ENCODE assay signal across 13 cellular contexts in genomic region chr6:108805611-108806181, GRCh38. TPM values are rescaled to one million over a fixed set of nuclear protein-coding genes. Genes with fewer than 3 reads are reported as not detected.
DNase-seq lines count a peak whose midpoint lies in the region; ATAC-seq, FAIRE-seq and TF ChIP-seq lines count a peak whose summit lies in the region.
"Had no signal": no experiment of that assay in that cellular context is flagged by ENCODE, and none has a peak within 500 bp of the region (broad histone marks: within the 10 kb centered on the region; RNA-seq: fewer than 3 reads in every experiment).

No MANE protein-coding gene starts in this region.

- TF ChIP-seq POLR2A in GM12891 (IDR thresholded peaks at IDR 0.05; ENCODE audit: low read depth, low read length): no peak
- no peak for TF ChIP-seq POLR2A in K562 (conservative IDR thresholded peaks at IDR 0.05)

- H3K9me3 Mint-ChIP-seq in activated naive CD4-positive, alpha-beta T cell treated with anti-CD3 and anti-CD28 coated beads, Interleukin-2, amount 50 U/mL, for 72 hours: no peaks in the 10 kb centered on the region

- no peak overlapping the region for H3K4me2 ChIP-seq in K562 (ENCODE audit: insufficient read depth, low read length)

- FAIRE-seq in GM12891 (lab: Jason Lieb, UNC) (peak; percentile 33), K562 (lab: Jason Lieb, UNC) (no peak)

- H3K4me1 ChIP-seq in K562 (replicated peaks in 1 of 2; ENCODE audit: control insufficient read depth in 2 of 2, insufficient read depth in 2 of 2, low read length in 2 of 2): no peaks in the 10 kb centered on the region

- H3K36me3 Mint-ChIP-seq in activated naive CD4-positive, alpha-beta T cell treated with anti-CD3 and anti-CD28 coated beads, Interleukin-2, amount 50 U/mL, for 72 hours: no peaks in the 10 kb centered on the region

- intact Hi-C loops in K562 (cut with micrococcal nuclease): no loop called here

- no peaks in the 10 kb centered on the region for H3K79me2 ChIP-seq in K562 (ENCODE audit: control insufficient read depth, insufficient read depth, low read length)

- H3K9ac ChIP-seq in K562 (ENCODE audit: insufficient read depth in 1 of 2, low read depth in 2 of 2, low read length in 2 of 2): no peak overlapping the region

- H4K20me1 ChIP-seq in K562 (replicated peaks; ENCODE audit: control insufficient read depth, insufficient read depth, low read length): 0 out of 2 replicates have a peak, but pooled peaks cover 5% of the 10 kb centered on the region

- H3K4me3 ChIP-seq in K562: no peak overlapping the region
- H3K4me3 ChIP-seq: gastrocnemius medialis, SJSA1, stomach had no signal

- no peak for TF ChIP-seq CTCF in K562 (IDR thresholded peaks at IDR 0.05 in 2 of 3, conservative IDR thresholded peaks at IDR 0.05 in 1 of 3; ENCODE audit: insufficient read depth in 2 of 3, low read depth in 1 of 3, low read length in 3 of 3)

- H3K27ac ChIP-seq in K562 (ENCODE audit: extremely low read depth, low read depth, low read length): no peak overlapping the region
- H3K27ac ChIP-seq: gastrocnemius medialis, SJSA1 had no signal

- POLR2A ChIA-PET in K562 (lab: Yijun Ruan, JAX): interaction anchor here (0.6 kb wide), 1 partner anchor 723 kb away, joined by 3 read pairs; no protein-coding TSS in a partner anchor

- no peak overlapping the region for H2AFZ ChIP-seq in K562 (ENCODE audit: low read depth, low read length)

- peaks cover 11 to 41% of the 10 kb centered on the region in 2 experiments for H3K27me3 ChIP-seq in K562 (ENCODE audit: control insufficient read depth in 2 of 2, insufficient read depth in 2 of 2, low read length in 2 of 2)
- H3K27me3 ChIP-seq: gastrocnemius medialis, SJSA1, stomach had no signal

- H3K9me1 ChIP-seq in K562 (ENCODE audit: control insufficient read depth, insufficient read depth, low read length): no peaks in the 10 kb centered on the region

- 2% methylated on average over 6 of the region's 6 CpGs for WGBS in K562 (ENCODE audit: insufficient coverage, low coverage, missing lambda C conversion rate)

- no peak for DNase-seq in GM12891 (ENCODE audit: insufficient read length, low spot score)
- no peak for DNase-seq in K562 (ENCODE audit: extremely low read depth in 1 of 4, low spot score in 3 of 4)
- DNase-seq in activated CD4-positive, alpha-beta T cell treated with anti-CD3 and anti-CD28 coated beads for 4 hours: no peak
- no peak for DNase-seq in HPDE6-E6E7 (ENCODE audit: extremely low spot score)
- no peak for DNase-seq in stimulated activated CD4-positive, alpha-beta T cell treated with anti-CD3 and anti-CD28 coated beads, Interleukin-2, amount 100 ng/mL, for 24 hours
- no peak for DNase-seq in activated naive CD4-positive, alpha-beta T cell treated with anti-CD3 and anti-CD28 coated beads, Interleukin-2, amount 50 U/mL, for 72 hours (ENCODE audit: low spot score in 2 of 2)
- DNase-seq: amygdala, gastrocnemius medialis, stomach had no signal

- ATAC-seq in GM21360 (IDR thresholded peaks at IDR 0.05; ENCODE audit: unreplicated experiment) (peak; percentile 85), HG03280 (IDR thresholded peaks at IDR 0.05; ENCODE audit: unreplicated experiment) (peak; percentile 92), K562 (no peak)
- no peak for ATAC-seq in activated naive CD4-positive, alpha-beta T cell treated with anti-CD3 and anti-CD28 coated beads, Interleukin-2, amount 50 U/mL, for 72 hours
- ATAC-seq: gastrocnemius medialis had no signal

- in situ Hi-C loops in K562 (cut with MboI): no loop called here

- no peak for TF ChIP-seq RAD21 in K562 (CRISPR knock-in tag; conservative IDR thresholded peaks at IDR 0.05 in 1 of 2, IDR thresholded peaks at IDR 0.05 in 1 of 2)

- CTCF ChIA-PET in K562 (lab: Yijun Ruan, JAX; ENCODE audit: low intra/inter-chr PET ratio): no interaction called here

- no peak for TF ChIP-seq EP300 in K562 (IDR thresholded peaks at IDR 0.05; ENCODE audit: low read length)

- no peak overlapping the region for H3K27ac Mint-ChIP-seq in activated naive CD4-positive, alpha-beta T cell treated with anti-CD3 and anti-CD28 coated beads, Interleukin-2, amount 50 U/mL, for 72 hours
- H3K27ac Mint-ChIP-seq: progenitor cell of endocrine pancreas had no signal

- no peaks in the 10 kb centered on the region for H3K9me3 ChIP-seq in K562 (replicated peaks; ENCODE audit: control insufficient read depth, insufficient read depth, low read depth, low read length)
- H3K9me3 ChIP-seq: gastrocnemius medialis, SJSA1, stomach had no signal

- no TSS peak for BruUV-seq in K562 (replicated peaks; lab: Mats Ljungman, UMichigan)

- H3K36me3 ChIP-seq in K562 (ENCODE audit: control insufficient read depth, insufficient read depth, low read length): no peaks in the 10 kb centered on the region
- H3K36me3 ChIP-seq: gastrocnemius medialis, SJSA1, stomach had no signal

TF ChIP-seq in GM12891, 5 proteins besides CTCF, POLR2A, EP300 and RAD21:
- TF ChIP-seq PAX5 (IDR thresholded peaks at IDR 0.05; ENCODE audit: insufficient read depth, low read length, severe bottlenecking) (no peak), SPI1 (IDR thresholded peaks at IDR 0.05; ENCODE audit: low read depth, low read length) (peak; percentile 98), POLR2AphosphoS5 (IDR thresholded peaks at IDR 0.05; ENCODE audit: low read depth, low read length) (no peak)

TF ChIP-seq in K562, 482 proteins besides CTCF, POLR2A, EP300 and RAD21:
- TF ChIP-seq ZNF707 (CRISPR knock-in tag; conservative IDR thresholded peaks at IDR 0.05) (no peak), DMBX1 (CRISPR knock-in tag; IDR thresholded peaks at IDR 0.05; ENCODE audit: borderline replicate concordance) (no peak), NKRF (IDR thresholded peaks at IDR 0.05; ENCODE audit: borderline replicate concordance) (no peak), MCM2 (IDR thresholded peaks at IDR 0.05; ENCODE audit: low read depth) (no peak), SRSF3 (IDR thresholded peaks at IDR 0.05; ENCODE audit: insufficient read depth, low read length) (no peak), CEBPB (tag; IDR thresholded peaks at IDR 0.05) (no peak), PCBP2 (IDR thresholded peaks at IDR 0.05; ENCODE audit: low read depth, low read length, poor library complexity, severe bottlenecking) (no peak), SPI1 (IDR thresholded peaks at IDR 0.05; ENCODE audit: borderline replicate concordance, low read depth, low read length) (peak; percentile 97), FOSL1 (tag; conservative IDR thresholded peaks at IDR 0.05) (0 out of 2 replicates have a peak, but pooled peaks have one; percentile 34), ZNF445 (CRISPR knock-in tag; IDR thresholded peaks at IDR 0.05; ENCODE audit: low read depth) (no peak), THAP7 (CRISPR knock-in tag; IDR thresholded peaks at IDR 0.05) (no peak), ZNF239 (CRISPR knock-in tag; IDR thresholded peaks at IDR 0.05) (no peak), MEF2A (IDR thresholded peaks at IDR 0.05; ENCODE audit: control insufficient read depth, low read depth, low read length) (no peak), SMARCA5 (IDR thresholded peaks at IDR 0.05) (no peak)

RNA-seq across cellular contexts. Expression of gene ARMC2, which starts 42.5 kb away (rescaled TPM):
- not detected for polyA plus RNA-seq in GM12891 (2012; ENCODE audit: low read depth, missing spikeins)
- 1.5 and 2.6 TPM in 2 replicates for total RNA-seq in K562 (2011; cell fraction: chromatin; rRNA removed; ENCODE audit: low replicate concordance)
- 0.50 and 1.3 TPM in 2 replicates for total RNA-seq in K562 (2011; cell fraction: nucleolus; rRNA removed)
- total RNA-seq in K562 (2011; cell fraction: nucleoplasm; rRNA removed): 0.92 and 1.1 TPM in 2 replicates
- total RNA-seq in K562 (2014; rRNA removed) (0.14 and 0.69 TPM in 2 replicates), K562 (2014; rRNA removed; fragmentation: Illumina TruSeq; extraction: Trizol) (1.7 and 2.4 TPM in 2 replicates), K562 (2015; rRNA removed; fragmentation: Illumina TruSeq; extraction: Trizol) (1.2 and 1.6 TPM in 2 replicates), K562 (2021) (0.82 and 1.7 TPM in 2 replicates)
- polyA plus RNA-seq in K562 (2011; rRNA removed) (2.9 and 3.6 TPM in 2 replicates), K562 (2014; fragmentation: Illumina TruSeq; extraction: Trizol) (2.0 and 3.0 TPM in 2 replicates), K562 (2014; fragmentation: Nextera tagmentation; extraction: Ambion mirVana) (under 1 TPM; 0.39 to 0.71 TPM), K562 (2014; rRNA removed) (0.37 and 0.69 TPM in 2 replicates)
- 0.99 and 1.1 TPM in 2 replicates for polyA plus RNA-seq in K562 (2011; cell fraction: cytosol; rRNA removed)
- 1.5 and 2.6 TPM in 2 replicates for polyA plus RNA-seq in K562 (2011; cell fraction: nucleus; rRNA removed)
- polyA plus RNA-seq in K562 (2012): 1.0 and 1.6 TPM in 2 replicates
- 1.7 and 3.4 TPM in 2 replicates for polyA minus RNA-seq in K562 (2011; rRNA and poly(A)+ RNA removed)
- 1.0 TPM in 1 of 2 replicates, not detected in the other for polyA minus RNA-seq in K562 (2011; cell fraction: cytosol; rRNA and poly(A)+ RNA removed)
- polyA minus RNA-seq in K562 (2011; cell fraction: nucleus; rRNA and poly(A)+ RNA removed): 0.13 and 4.0 TPM in 2 replicates
- total RNA-seq in activated naive CD4-positive, alpha-beta T cell treated with anti-CD3 and anti-CD28 coated beads, Interleukin-2, amount 50 U/mL, for 72 hours: 1 to 10 TPM; 2.3 to 3.3 TPM

Comparison
In these comparisons a context has a peak if more than half of its experiments do, and no peak if none do; other contexts are left out.
1. ATAC-seq: peak in GM21360 (single experiment) and HG03280 (single experiment); none in K562 (single experiment) and activated naive CD4-positive, alpha-beta T cell treated with anti-CD3 and anti-CD28 coated beads, Interleukin-2, amount 50 U/mL, for 72 hours (0 of 2).